In the genomic region with DNA sequence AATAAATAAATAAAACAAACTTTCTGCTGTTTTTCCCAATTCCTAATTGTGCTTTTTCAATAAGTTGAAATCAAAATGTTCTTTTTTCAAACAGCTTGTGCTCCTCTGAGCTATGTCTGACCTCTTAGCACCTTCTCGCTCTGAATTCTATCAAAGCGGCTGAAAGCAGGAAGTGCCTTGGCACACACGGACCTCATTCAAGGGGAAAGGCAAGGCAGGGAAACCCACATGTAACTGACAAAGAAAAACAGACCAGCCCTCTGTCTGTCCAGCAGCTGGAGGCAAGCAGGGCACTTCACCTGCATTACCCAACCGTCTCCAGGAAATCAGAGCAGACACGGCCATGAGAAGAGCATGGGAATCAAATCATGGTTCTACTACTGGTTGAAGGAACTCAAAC, we compare ENCODE assay signal across 26 cellular contexts. TPM values are rescaled to one million over a fixed set of nuclear protein-coding genes. Genes with fewer than 3 reads are reported as not detected.
A peak's percentile ranks its signal among the peaks of the same experiment; 100 is the strongest.
DNase-seq lines count a peak whose midpoint lies in the region; ATAC-seq lines count a peak whose summit lies in the region.
"Had no signal": no experiment of that assay in that cellular context is flagged by ENCODE, and none has a peak within 500 bp of the region (broad histone marks: within the 10 kb centered on the region; RNA-seq: fewer than 3 reads in every experiment).

No MANE protein-coding gene starts in this region.

- H3K36me3 ChIP-seq in trophoblast cell (ENCODE audit: control insufficient read depth in 1 of 2, insufficient read depth in 2 of 2, low read length in 2 of 2) = peaks cover 25 to 64% of the 10 kb centered on the region in 2 experiments

- H3K18ac ChIP-seq in trophoblast cell (ENCODE audit: low read length) = no peak overlapping the region

- H4K8ac ChIP-seq in trophoblast cell (ENCODE audit: low read depth, low read length) = no peak overlapping the region

- H3K23ac ChIP-seq in trophoblast cell (ENCODE audit: low read length) = no peak overlapping the region

- no peak overlapping the region for H2BK5ac ChIP-seq in trophoblast cell (ENCODE audit: low read depth, low read length, poor library complexity)

- peak; percentile 21 for DNase-seq in KBM-7
- DNase-seq in SHP77 (lab: John Stamatoyannopoulos, UW) = peak; percentile 59 to 62
- DNase-seq in left ventricle myocardium superior = no peak
- DNase-seq in trophoblast cell = no peak
- no peak for DNase-seq in COLO668 (lab: John Stamatoyannopoulos, UW; ENCODE audit: unreplicated experiment)
- no peak for DNase-seq in HPDE6-E6E7 (ENCODE audit: extremely low spot score)
- no peak for DNase-seq in middle frontal gyrus (ENCODE audit: extremely low spot score, low spot score)
- DNase-seq: activated CD4-positive, alpha-beta T cell treated with anti-CD3 and anti-CD28 coated beads for 36 hours; activated gamma-delta T cell treated with Interleukin-2 at 50 U/mL for 16 hours; activated T-cell treated with anti-CD3 and anti-CD28 coated beads, Interleukin-2, amount 50 U/mL, for 24 hours; body of pancreas; Calu3; effector memory CD8-positive, alpha-beta T cell; foreskin melanocyte; left lung; NCI-H524; stimulated activated CD4-positive, alpha-beta T cell treated with anti-CD3 and anti-CD28 coated beads, Interleukin-2, amount 100 ng/mL, for 24 hours; T-helper 17 cell had no signal

- intact Hi-C loops in left ventricle myocardium superior (cut with micrococcal nuclease) = no loop called here

- no peak overlapping the region for H2AFZ ChIP-seq in trophoblast cell (ENCODE audit: insufficient read depth, low read length, poor library complexity)
- H2AFZ ChIP-seq: hepatocyte, neural progenitor cell had no signal

- no peak overlapping the region for H3K14ac ChIP-seq in trophoblast cell (ENCODE audit: low read length)

- no peak overlapping the region for H2BK120ac ChIP-seq in trophoblast cell (ENCODE audit: insufficient read depth, low read length, poor library complexity)

- no peaks in the 10 kb centered on the region for H3K9me3 ChIP-seq in trophoblast cell (ENCODE audit: insufficient read depth, low read depth, low read length)
- H3K9me3 ChIP-seq: body of pancreas, left lung, vagina had no signal

- in situ Hi-C loops in KBM-7 (cut with MboI; ENCODE audit: low pct_unique_long_range_greater_than_20kb, low sequenced_read_pairs) = no loop called here

- no peak overlapping the region for H3K4me3 ChIP-seq in trophoblast cell (ENCODE audit: low read depth, low read length)
- H3K4me3 ChIP-seq: body of pancreas, hepatocyte, left lung, neural progenitor cell, smooth muscle cell, vagina had no signal

- H3K79me2 ChIP-seq in trophoblast cell (ENCODE audit: control insufficient read depth, insufficient read depth, low read length, poor library complexity) = peaks cover 4% of the 10 kb centered on the region

- H2BK12ac ChIP-seq in trophoblast cell (ENCODE audit: low read length) = no peak overlapping the region

- no peak overlapping the region for H4K91ac ChIP-seq in trophoblast cell (ENCODE audit: low read depth, low read length)

- peaks cover 24 to 32% of the 10 kb centered on the region in 2 experiments for H3K4me1 ChIP-seq in trophoblast cell (ENCODE audit: control insufficient read depth in 1 of 2, insufficient read depth in 2 of 2, low read length in 2 of 2)

- WGBS in trophoblast cell (ENCODE audit: extremely low coverage, insufficient coverage, insufficient read length) = no CpG with 5 or more reads among the region's 5 CpGs

- H3K4me2 ChIP-seq in trophoblast cell (ENCODE audit: low read length) = no peak overlapping the region
- H3K4me2 ChIP-seq: hepatocyte, neural progenitor cell, smooth muscle cell had no signal

- peak; percentile 4 for ATAC-seq in left ventricle myocardium superior
- ATAC-seq: activated CD4-positive, alpha-beta T cell treated with anti-CD3 and anti-CD28 coated beads for 36 hours; body of pancreas; effector memory CD8-positive, alpha-beta T cell; esophagus mucosa; left lung; Panc1; T-helper 17 cell had no signal

- H2AK5ac ChIP-seq in trophoblast cell (ENCODE audit: low read length) = no peak overlapping the region

- H3K4ac ChIP-seq in trophoblast cell (ENCODE audit: low read depth, low read length) = no peak overlapping the region

- peak overlapping the region; percentile 6 for H3K27ac ChIP-seq in trophoblast cell (ENCODE audit: low read depth, low read length)
- H3K27ac ChIP-seq: body of pancreas, C4-2B, hepatocyte, neural progenitor cell, vagina had no signal

- H4K12ac ChIP-seq in trophoblast cell (ENCODE audit: low read depth, low read length) = no peak overlapping the region

- peaks cover 4% of the 10 kb centered on the region for H3K79me1 ChIP-seq in trophoblast cell (ENCODE audit: low read length)

- H3K9ac ChIP-seq in trophoblast cell (ENCODE audit: low read length) = no peak overlapping the region
- H3K9ac ChIP-seq: neural progenitor cell had no signal

- H3K27me3 ChIP-seq in trophoblast cell (ENCODE audit: insufficient read depth, low read length) = no peaks in the 10 kb centered on the region
- H3K27me3 ChIP-seq: body of pancreas, hepatocyte, left lung, neural progenitor cell, vagina had no signal

RNA-seq across cellular contexts. Expression of a gene that starts 56.7 kb away (rescaled TPM):
- total RNA-seq in left ventricle myocardium superior = 140 TPM
- polyA plus RNA-seq in trophoblast cell (2013) = 289 and 308 TPM in 2 replicates
- total RNA-seq: activated CD4-positive, alpha-beta T cell treated with anti-CD3 and anti-CD28 coated beads for 36 hours; activated CD8-positive, alpha-beta memory T cell treated with anti-CD3 and anti-CD28 coated beads for 36 hours had no signal

Comparison
In these comparisons a context has a peak if more than half of its experiments do, and no peak if none do; other contexts are left out.
1. DNase-seq: peak in KBM-7 (single experiment) and SHP77 (2 of 2); none in left ventricle myocardium superior (single experiment), trophoblast cell (0 of 2), COLO668 (single experiment), HPDE6-E6E7 (single experiment) and middle frontal gyrus (single experiment).